19 cellular contexts compared by ENCODE assay signal in the genomic region with DNA sequence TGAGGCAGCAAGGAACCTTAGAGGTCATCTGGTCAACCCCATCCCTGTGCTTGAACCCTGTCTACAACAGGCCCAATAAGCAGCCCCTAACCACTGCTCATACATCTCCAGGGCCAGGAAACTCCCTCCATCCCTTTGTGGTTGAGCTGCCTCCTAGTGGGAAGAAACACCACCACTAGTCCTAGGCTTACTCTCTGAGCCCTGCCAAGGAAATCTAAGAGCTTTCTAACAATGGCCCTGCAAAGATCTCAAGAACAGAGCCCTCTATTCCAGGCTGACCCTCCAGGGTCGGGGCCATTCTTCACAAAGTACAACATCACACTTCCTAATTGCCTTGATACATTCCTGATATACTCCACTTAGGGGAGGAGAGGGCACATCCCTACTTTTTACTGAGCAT. TPM values are rescaled to one million over a fixed set of nuclear protein-coding genes. Genes with fewer than 3 reads are reported as not detected.
A peak's percentile ranks its signal among the peaks of the same experiment; 100 is the strongest.
DNase-seq lines count a peak whose midpoint lies in the region; ATAC-seq and TF ChIP-seq lines count a peak whose summit lies in the region.
"Had no signal": no experiment of that assay in that cellular context is flagged by ENCODE, and none has a peak within 500 bp of the region (broad histone marks: within the 10 kb centered on the region; RNA-seq: fewer than 3 reads in every experiment).

No MANE protein-coding gene starts in this region.

- H3K27ac ChIP-seq in ACC112 (ENCODE audit: low read depth, low read length) = peak overlapping the region; percentile 90
- H3K27ac ChIP-seq: dorsolateral prefrontal cortex, thoracic aorta had no signal

- DNase-seq in Calu3 (no peak), astrocyte of the spinal cord (ENCODE audit: low read depth, low spot score) (peak; percentile 39), iris pigment epithelial cell (ENCODE audit: low read depth) (peak; percentile 39)
- DNase-seq: activated CD8-positive, alpha-beta T cell treated with anti-CD3 and anti-CD28 coated beads for 36 hours; AML-193; caudate nucleus; dorsolateral prefrontal cortex; erythroblast; naive thymus-derived CD8-positive, alpha-beta T cell; NCI-H1436 treated with DMSO at 0.1 percent for 48 hours; NCI-H2171; NCI-H526 treated with DMSO at 0.1 percent for 48 hours had no signal

- H3K79me2 ChIP-seq in ACC112 (ENCODE audit: control insufficient read depth, insufficient read depth, low read length, unreplicated experiment) = peaks cover 64% of the 10 kb centered on the region

- no peaks in the 10 kb centered on the region for H3K27me3 Mint-ChIP-seq in Calu3 (ENCODE audit: unreplicated experiment)
- H3K27me3 Mint-ChIP-seq: activated CD8-positive, alpha-beta T cell treated with anti-CD3 and anti-CD28 coated beads for 36 hours; naive thymus-derived CD8-positive, alpha-beta T cell; stimulated activated memory B cell treated with anti-CD40 and anti-IgM and Interleukin-4, amounts not matched to agents 10 μg/mL and 1 μg/mL and 100 μg/mL, for 72 hours had no signal

- H3K4me3 ChIP-seq in ACC112 (ENCODE audit: low read depth, low read length) (no peak overlapping the region), astrocyte of the spinal cord (ENCODE audit: low read depth, low read length) (no peak overlapping the region)
- H3K4me3 ChIP-seq: dorsolateral prefrontal cortex, thoracic aorta had no signal

- intact Hi-C loops in Calu3 (cut with micrococcal nuclease; ENCODE audit: unreplicated experiment) = no loop called here

- peaks cover 90% of the 10 kb centered on the region for H3K36me3 Mint-ChIP-seq in Calu3 (ENCODE audit: insufficient read depth, unreplicated experiment)

- H3K4me1 Mint-ChIP-seq in Calu3 (ENCODE audit: low read depth, unreplicated experiment) = peaks cover 74% of the 10 kb centered on the region

- H3K36me3 ChIP-seq in ACC112 (ENCODE audit: insufficient read depth, low read length) = peaks cover 17% of the 10 kb centered on the region; the same call in 1 of the 2 replicates

- CTCF ChIA-PET in Calu3 (lab: Charles Lee) = interaction anchor here (0.6 to 1.5 kb wide), 2 partner anchors 20 to 112 kb away, joined by 3 read pairs; no protein-coding TSS in a partner anchor

- no peaks in the 10 kb centered on the region for H3K27me3 ChIP-seq in ACC112 (ENCODE audit: insufficient read depth, low read length)
- H3K27me3 ChIP-seq: dorsolateral prefrontal cortex had no signal

- H2AFZ ChIP-seq in ACC112 (ENCODE audit: low read length, unreplicated experiment) = no peak overlapping the region

- in situ Hi-C loops in astrocyte of the spinal cord (cut with HindIII; ENCODE audit: low sequenced_read_pairs) = no loop called here

- ATAC-seq in GM21825 (IDR thresholded peaks at IDR 0.05; ENCODE audit: unreplicated experiment) = no peak
- ATAC-seq in HG03469 (IDR thresholded peaks at IDR 0.05; ENCODE audit: unreplicated experiment) = no peak
- no peak for ATAC-seq in GM21529 (IDR thresholded peaks at IDR 0.05; ENCODE audit: unreplicated experiment)
- ATAC-seq: activated CD4-positive, CD25-positive, alpha-beta regulatory T cell treated with anti-CD3 and anti-CD28 coated beads, Interleukin-2, amount 50 U/mL, for 24 hours; activated CD8-positive, alpha-beta T cell treated with anti-CD3 and anti-CD28 coated beads for 36 hours; naive thymus-derived CD8-positive, alpha-beta T cell; stimulated activated memory B cell treated with anti-CD40 and anti-IgM and Interleukin-4, amounts not matched to agents 10 μg/mL and 1 μg/mL and 100 μg/mL, for 72 hours had no signal

- peaks cover 88% of the 10 kb centered on the region for H3K4me1 ChIP-seq in ACC112 (ENCODE audit: control insufficient read depth, insufficient read depth, low read length, unreplicated experiment)

- BruUV-seq in Calu3 (replicated peaks; lab: Mats Ljungman, UMichigan) = no TSS peak

- no peak for TF ChIP-seq CTCF in Calu3 (IDR thresholded peaks at IDR 0.05; ENCODE audit: unreplicated experiment)
- TF ChIP-seq CTCF in astrocyte of the spinal cord (IDR thresholded peaks at IDR 0.05; ENCODE audit: low read depth, low read length) = peak; percentile 36

- H3K27ac Mint-ChIP-seq in Calu3 (ENCODE audit: unreplicated experiment) = peak overlapping the region; percentile 23
- H3K27ac Mint-ChIP-seq: activated CD8-positive, alpha-beta T cell treated with anti-CD3 and anti-CD28 coated beads for 36 hours; stimulated activated memory B cell treated with anti-CD40 and anti-IgM and Interleukin-4, amounts not matched to agents 10 μg/mL and 1 μg/mL and 100 μg/mL, for 72 hours had no signal

- H3K4me3 Mint-ChIP-seq in Calu3 (ENCODE audit: low read depth, unreplicated experiment) = no peak overlapping the region
- H3K4me3 Mint-ChIP-seq: activated CD8-positive, alpha-beta T cell treated with anti-CD3 and anti-CD28 coated beads for 36 hours; stimulated activated memory B cell treated with anti-CD40 and anti-IgM and Interleukin-4, amounts not matched to agents 10 μg/mL and 1 μg/mL and 100 μg/mL, for 72 hours had no signal

- H3K9me3 Mint-ChIP-seq in Calu3 (ENCODE audit: low read depth, unreplicated experiment) = no peaks in the 10 kb centered on the region
- H3K9me3 Mint-ChIP-seq: activated CD8-positive, alpha-beta T cell treated with anti-CD3 and anti-CD28 coated beads for 36 hours; naive thymus-derived CD8-positive, alpha-beta T cell; stimulated activated memory B cell treated with anti-CD40 and anti-IgM and Interleukin-4, amounts not matched to agents 10 μg/mL and 1 μg/mL and 100 μg/mL, for 72 hours had no signal

RNA-seq across cellular contexts. Expression of a gene that starts 5.8 kb away (rescaled TPM):
- total RNA-seq in Calu3 (2022) = 258 and 265 TPM in 2 replicates

RNA-seq across cellular contexts. Expression of a gene that starts 17.5 kb away (rescaled TPM):
- total RNA-seq in Calu3 (2022) = 0.73 and 2.7 TPM in 2 replicates
- total RNA-seq: naive thymus-derived CD8-positive, alpha-beta T cell had no signal

RNA-seq across cellular contexts. Expression of a gene that starts 47.7 kb away (rescaled TPM):
- total RNA-seq in Calu3 (2022) = 25.3 and 25.6 TPM in 2 replicates

RNA-seq across cellular contexts. Expression of a gene that starts 53.7 kb away (rescaled TPM):
- 144 and 156 TPM in 2 replicates for total RNA-seq in Calu3 (2022)
